In the genomic region with DNA sequence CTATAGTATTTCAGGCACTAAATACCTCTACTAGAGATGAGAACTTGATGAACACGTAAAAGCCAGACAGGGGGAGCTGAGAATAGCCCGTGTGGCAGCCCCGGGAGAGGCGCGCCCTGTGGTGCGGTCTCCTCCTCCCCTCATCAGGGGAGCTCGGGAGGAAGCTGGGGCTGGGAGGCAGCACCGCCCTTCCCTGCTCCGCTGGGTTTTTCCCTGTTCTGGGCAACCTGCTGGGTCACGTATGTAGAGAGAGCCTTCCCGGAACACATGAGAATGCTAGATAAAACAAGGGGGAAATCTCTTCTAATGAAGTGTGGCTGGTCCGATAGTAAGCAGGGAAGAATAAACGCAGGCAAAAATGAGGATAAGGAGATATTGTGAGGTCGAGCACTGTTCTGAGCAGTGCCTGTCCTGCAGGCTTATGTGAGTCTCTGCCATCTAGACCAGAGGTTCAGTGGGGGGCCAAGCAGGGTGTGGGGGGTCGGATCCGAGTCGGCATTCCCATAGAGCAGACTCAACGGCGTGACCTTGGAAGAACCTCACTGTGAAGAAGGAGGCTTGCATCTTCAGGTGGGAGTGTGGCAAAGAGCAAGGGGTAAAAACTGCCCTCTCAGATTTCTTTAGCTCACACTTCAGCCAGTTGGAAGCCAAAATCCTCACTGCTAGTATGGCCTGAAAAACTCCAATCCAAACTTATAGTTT, we compare ENCODE assay signal across 9 cellular contexts. TPM values are rescaled to one million over a fixed set of nuclear protein-coding genes. Genes with fewer than 3 reads are reported as not detected.
A peak's percentile ranks its signal among the peaks of the same experiment; 100 is the strongest.
DNase-seq lines count a peak whose midpoint lies in the region; ATAC-seq, FAIRE-seq and TF ChIP-seq lines count a peak whose summit lies in the region.
"Had no signal": no experiment of that assay in that cellular context is flagged by ENCODE, and none has a peak within 500 bp of the region (broad histone marks: within the 10 kb centered on the region; RNA-seq: fewer than 3 reads in every experiment).

No MANE protein-coding gene starts in this region.

- H3K27ac ChIP-seq in CD4-positive, alpha-beta T cell (ENCODE audit: low read depth, low read length): no peak overlapping the region
- H3K27ac ChIP-seq in mesenchymal stem cell (ENCODE audit: low read length, poor library complexity, severe bottlenecking) (no peak overlapping the region), transverse colon (no peak overlapping the region)

- TF ChIP-seq EP300 in transverse colon (IDR thresholded peaks at IDR 0.05; ENCODE audit: low read depth): no peak

- H3K27ac Mint-ChIP-seq in CD4-positive, alpha-beta T cell: no peak overlapping the region
- peak overlapping the region; percentile 93 for H3K27ac Mint-ChIP-seq in endothelial cell (ENCODE audit: unreplicated experiment)

- no peak overlapping the region for H2BK12ac ChIP-seq in mesenchymal stem cell (ENCODE audit: low read length in 2 of 2)

- no peak overlapping the region for H3K14ac ChIP-seq in mesenchymal stem cell (ENCODE audit: low read length in 2 of 2)

- peak overlapping the region in 1 of 2 experiments; percentile 49 for H3K18ac ChIP-seq in mesenchymal stem cell (ENCODE audit: low read depth in 1 of 2, low read length in 2 of 2)

- H3K4me3 ChIP-seq in mesenchymal stem cell (ENCODE audit: insufficient read depth in 1 of 2, low read depth in 1 of 2, low read length in 2 of 2) (peak overlapping the region in 1 of 2 experiments; percentile 55), transverse colon (no peak overlapping the region)

- H3K9ac ChIP-seq in mesenchymal stem cell (ENCODE audit: low read length): peak overlapping the region; percentile 46

- peaks cover 8% of the 10 kb centered on the region for H3K4me1 ChIP-seq in mesenchymal stem cell (ENCODE audit: control insufficient read depth, insufficient read depth, low read depth, low read length)
- H3K4me1 ChIP-seq in transverse colon: no peaks in the 10 kb centered on the region

- H4K91ac ChIP-seq in mesenchymal stem cell (ENCODE audit: low read length): no peak overlapping the region

- no peak for FAIRE-seq in GM19239 (lab: Jason Lieb, UNC)

- intact Hi-C loops in CD4-positive, alpha-beta T cell (cut with DNase I, micrococcal nuclease): no loop called here
- intact Hi-C loops in transverse colon (cut with DNase I; ENCODE audit: low total_unique reads): no loop called here

- peak; percentile 37 for ATAC-seq in CD4-positive, alpha-beta T cell (ENCODE audit: poor library complexity)
- ATAC-seq in HG02884 (IDR thresholded peaks at IDR 0.05; ENCODE audit: unreplicated experiment) (peak; percentile 72), GM19467 (IDR thresholded peaks at IDR 0.05; ENCODE audit: unreplicated experiment) (no peak)

- no peak overlapping the region for H2BK15ac ChIP-seq in mesenchymal stem cell (ENCODE audit: low read depth, poor library complexity, severe bottlenecking)

- in situ Hi-C loops in GM13976 (cut with MboI; ENCODE audit: low sequenced_read_pairs, unreplicated experiment): no loop called here
- in situ Hi-C loops in transverse colon (cut with MboI; ENCODE audit: low pct_ligation_motif_present in 1 of 4, low pct_unique_long_range_greater_than_20kb in 1 of 4, low sequenced_read_pairs in 3 of 4): loop anchor here in 1 of 4 donors (25.0 kb wide), 1 partner anchor 347 kb away; a partner anchor contains a TSS

- POLR2A ChIA-PET in CD4-positive, alpha-beta T cell (lab: Charles Lee): no interaction called here

- H2BK5ac ChIP-seq in mesenchymal stem cell (ENCODE audit: low read depth, low read length, poor library complexity, severe bottlenecking): no peak overlapping the region

- H3K4ac ChIP-seq in mesenchymal stem cell (ENCODE audit: low read depth in 1 of 2, low read length in 2 of 2): no peak overlapping the region

- H3K27me3 ChIP-seq in CD4-positive, alpha-beta T cell (ENCODE audit: control insufficient read depth, insufficient read depth, low read length): peaks cover 20% of the 10 kb centered on the region
- peaks cover 8 to 32% of the 10 kb centered on the region in 2 experiments for H3K27me3 ChIP-seq in mesenchymal stem cell (ENCODE audit: control insufficient read depth in 1 of 2, insufficient read depth in 1 of 2, low read length in 2 of 2)
- peaks cover 4% of the 10 kb centered on the region for H3K27me3 ChIP-seq in transverse colon

- H3K4me1 Mint-ChIP-seq in CD4-positive, alpha-beta T cell (ENCODE audit: low read depth): peaks cover 12% of the 10 kb centered on the region
- H3K4me1 Mint-ChIP-seq in endothelial cell (ENCODE audit: unreplicated experiment): peaks cover 56% of the 10 kb centered on the region

- H3K23ac ChIP-seq in mesenchymal stem cell (ENCODE audit: low read length in 2 of 2): no peak overlapping the region

- no peak for DNase-seq in CD4-positive, alpha-beta T cell
- peak; percentile 66 for DNase-seq in endothelial cell (ENCODE audit: low spot score)
- DNase-seq in mesenchymal stem cell: no peak
- DNase-seq in GM19239 (ENCODE audit: insufficient read length, low spot score): no peak
- no peak for DNase-seq in GM13976 (ENCODE audit: low spot score)
- DNase-seq in transverse colon: no peak
- DNase-seq: activated CD4-positive, CD25-positive, alpha-beta regulatory T cell treated with anti-CD3 and anti-CD28 coated beads, Interleukin-2, amount 50 U/mL, for 72 hours had no signal

- TF ChIP-seq CTCF in CD4-positive, alpha-beta T cell (IDR thresholded peaks at IDR 0.05): no peak
- TF ChIP-seq CTCF in endothelial cell (IDR thresholded peaks at IDR 0.05; ENCODE audit: unreplicated experiment) (no peak), GM13976 (IDR thresholded peaks at IDR 0.05; ENCODE audit: borderline replicate concordance, control extremely low read depth, extremely low read depth, insufficient read depth, missing control alignments) (no peak), transverse colon (IDR thresholded peaks at IDR 0.05) (no peak)

- WGBS in mesenchymal stem cell: 64% methylated on average over 19 of the region's 19 CpGs
- 37 to 56% methylated on average over 11 to 19 of the region's 19 CpGs for WGBS in transverse colon (ENCODE audit: low coverage in 1 of 2), 2 donors

- no peak for TF ChIP-seq POLR2A in transverse colon (IDR thresholded peaks at IDR 0.05)

- H2AK5ac ChIP-seq in mesenchymal stem cell (ENCODE audit: low read length, severe bottlenecking): no peak overlapping the region

- H3K79me1 ChIP-seq in mesenchymal stem cell (replicated peaks; ENCODE audit: low read length, poor library complexity, severe bottlenecking): no peaks in the 10 kb centered on the region

- no peak overlapping the region for H2AFZ ChIP-seq in mesenchymal stem cell (ENCODE audit: low read depth, low read length)

- CTCF ChIA-PET in CD4-positive, alpha-beta T cell (lab: Charles Lee): no interaction called here

- H3K9me3 Mint-ChIP-seq in CD4-positive, alpha-beta T cell: peaks cover 11% of the 10 kb centered on the region
- no peaks in the 10 kb centered on the region for H3K9me3 Mint-ChIP-seq in endothelial cell (ENCODE audit: unreplicated experiment)

- H3K36me3 Mint-ChIP-seq in CD4-positive, alpha-beta T cell (ENCODE audit: low read depth): no peaks in the 10 kb centered on the region
- peaks cover 8% of the 10 kb centered on the region for H3K36me3 Mint-ChIP-seq in endothelial cell (ENCODE audit: low read depth, unreplicated experiment)

- H3K36me3 ChIP-seq in mesenchymal stem cell (ENCODE audit: control insufficient read depth in 1 of 2, insufficient read depth in 2 of 2, low read depth in 1 of 2, low read length in 2 of 2): no peaks in the 10 kb centered on the region
- H3K36me3 ChIP-seq in transverse colon: no peaks in the 10 kb centered on the region

- no peak overlapping the region for H2BK120ac ChIP-seq in mesenchymal stem cell (ENCODE audit: low read depth, low read length)

- H3K27me3 Mint-ChIP-seq in CD4-positive, alpha-beta T cell: peaks cover 40% of the 10 kb centered on the region
- peaks cover 15% of the 10 kb centered on the region for H3K27me3 Mint-ChIP-seq in endothelial cell (ENCODE audit: unreplicated experiment)

- no peak overlapping the region for H4K8ac ChIP-seq in mesenchymal stem cell (ENCODE audit: low read length)

- H3K4me3 Mint-ChIP-seq in CD4-positive, alpha-beta T cell: no peak overlapping the region
- peak overlapping the region; percentile 18 for H3K4me3 Mint-ChIP-seq in endothelial cell (ENCODE audit: unreplicated experiment)

- H3K4me2 ChIP-seq in mesenchymal stem cell (ENCODE audit: low read length, poor library complexity, severe bottlenecking): peak overlapping the region; percentile 22

- peaks cover 15% of the 10 kb centered on the region for H3K9me3 ChIP-seq in CD4-positive, alpha-beta T cell (ENCODE audit: control insufficient read depth, low read length)
- H3K9me3 ChIP-seq in mesenchymal stem cell (ENCODE audit: control insufficient read depth, low read length) (peaks cover 6% of the 10 kb centered on the region), transverse colon (no peaks in the 10 kb centered on the region)

RNA-seq across cellular contexts. Expression of a gene that starts 13.4 kb away (rescaled TPM):
- total RNA-seq in CD4-positive, alpha-beta T cell: 1 to 10 TPM; 5.6 to 6.2 TPM
- total RNA-seq in endothelial cell (ENCODE audit: unreplicated experiment): 105 TPM
- 141 TPM for polyA plus RNA-seq in mesenchymal stem cell (2013, experiment 1 of 2)
- 139 TPM for polyA plus RNA-seq in mesenchymal stem cell (2013, experiment 2 of 2)
- total RNA-seq in transverse colon: 10 to 100 TPM in 3 of 4 donors, 1 to 10 TPM in 1; 9.6 to 41.1 (median 15.4) TPM

RNA-seq across cellular contexts. Expression of a gene that starts 54.0 kb away (rescaled TPM):
- under 1 TPM; 0.52 to 0.75 TPM for total RNA-seq in CD4-positive, alpha-beta T cell
- 4.9 TPM for total RNA-seq in endothelial cell (ENCODE audit: unreplicated experiment)
- 0.43 TPM for polyA plus RNA-seq in mesenchymal stem cell (2013, experiment 1 of 2)
- polyA plus RNA-seq in mesenchymal stem cell (2013, experiment 2 of 2): 0.37 TPM
- total RNA-seq in transverse colon: 1 to 10 TPM in 2 of 4 donors, under 1 TPM in 1, not detected in 1; 0.95 to 1.2 (median 1.2) TPM
